ENCODE assay signal across 20 cellular contexts in the genomic region with DNA sequence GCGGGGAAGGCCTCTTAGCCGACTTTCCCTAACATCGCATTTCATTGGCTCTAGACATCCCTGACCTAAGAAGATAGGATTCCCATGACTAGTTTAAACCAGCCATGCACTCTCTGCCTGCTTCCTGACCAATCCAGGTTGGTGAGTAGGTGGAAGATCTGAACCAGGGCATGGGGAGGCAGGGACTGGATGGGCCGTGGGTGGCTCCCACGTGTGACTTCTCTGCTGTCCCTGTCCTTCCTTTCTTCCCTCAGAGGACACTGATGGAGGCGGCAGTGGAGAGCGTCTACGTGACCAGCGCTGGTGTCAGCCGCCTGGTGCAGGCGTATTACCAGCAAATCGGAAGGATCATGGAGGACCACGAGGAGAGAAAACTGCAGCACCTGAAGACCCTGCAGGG.
DNase-seq lines count a peak whose midpoint lies in the region; ATAC-seq and TF ChIP-seq lines count a peak whose summit lies in the region.
"Had no signal": no experiment of that assay in that cellular context is flagged by ENCODE, and none has a peak within 500 bp of the region (broad histone marks: within the 10 kb centered on the region; RNA-seq: fewer than 3 reads in every experiment).

No MANE protein-coding gene starts in this region.

- H3K9me3 Mint-ChIP-seq in HFFc6: no peaks in the 10 kb centered on the region
- H3K9me3 Mint-ChIP-seq: CD4-positive, CD25-positive, alpha-beta regulatory T cell; CD8-positive, alpha-beta memory T cell had no signal

- H3K27ac Mint-ChIP-seq in HFFc6: peak overlapping the region; percentile 62
- H3K27ac Mint-ChIP-seq: CD4-positive, CD25-positive, alpha-beta regulatory T cell; CD8-positive, alpha-beta memory T cell had no signal

- TF ChIP-seq CTCF in HFFc6 (IDR thresholded peaks at IDR 0.05): no peak

- peaks cover 8% of the 10 kb centered on the region; the same call in 1 of the 2 replicates for H3K36me3 Mint-ChIP-seq in HFFc6 (ENCODE audit: low read depth)
- H3K36me3 Mint-ChIP-seq: CD4-positive, CD25-positive, alpha-beta regulatory T cell; CD8-positive, alpha-beta memory T cell had no signal

- DNase-seq in H7: peak; percentile 10
- no peak for DNase-seq in HFFc6
- peak; percentile 68 for DNase-seq in mesenteric fat pad (ENCODE audit: low spot score)
- peak; percentile 22 for DNase-seq in sciatic nerve (ENCODE audit: low spot score)
- no peak for DNase-seq in NCI-H1105 (lab: John Stamatoyannopoulos, UW)
- no peak for DNase-seq in NCI-H146 treated with DMSO at 0.1 percent for 48 hours (lab: John Stamatoyannopoulos, UW; ENCODE audit: unreplicated experiment)
- DNase-seq in HUDEP-2 (lab: John Stamatoyannopoulos, UW; ENCODE audit: unreplicated experiment in 76 of 76): no peak
- no peak for DNase-seq in amniotic stem cell (lab: John Stamatoyannopoulos, UW)
- DNase-seq: ACHN; BE2C; C1 segment of cervical spinal cord; CD4-positive, CD25-positive, alpha-beta regulatory T cell; CD8-positive, alpha-beta memory T cell; COR-L47; DMS 273 treated with DMSO at 0.1 percent for 48 hours; DMS53; DND-41; EL had no signal

- no peak for ATAC-seq in sciatic nerve
- ATAC-seq: GM12878, HCT116 had no signal

- no peak overlapping the region for H3K4me3 ChIP-seq in H7 (ENCODE audit: insufficient read depth, low read depth, low read length)
- H3K4me3 ChIP-seq: GM12878 had no signal

- intact Hi-C loops in sciatic nerve (cut with DNase I): no loop called here

- no peak overlapping the region for H3K4me3 Mint-ChIP-seq in HFFc6
- H3K4me3 Mint-ChIP-seq: CD4-positive, CD25-positive, alpha-beta regulatory T cell; CD8-positive, alpha-beta memory T cell had no signal

- no peaks in the 10 kb centered on the region; the same call in 1 of the 2 replicates for H3K36me3 ChIP-seq in H7 (replicated peaks; ENCODE audit: control insufficient read depth, insufficient read depth, low read length)
- H3K36me3 ChIP-seq: BE2C had no signal

- no peaks in the 10 kb centered on the region for H3K27me3 ChIP-seq in H7 (ENCODE audit: control insufficient read depth, insufficient read depth, low read length)
- H3K27me3 ChIP-seq: BE2C had no signal

- H3K27me3 Mint-ChIP-seq in HFFc6 (ENCODE audit: insufficient read depth): peaks cover 4% of the 10 kb centered on the region

- H3K4me1 Mint-ChIP-seq in HFFc6 (ENCODE audit: low read depth): no peaks in the 10 kb centered on the region; the same call in 1 of the 2 replicates
- H3K4me1 Mint-ChIP-seq: CD4-positive, CD25-positive, alpha-beta regulatory T cell; CD8-positive, alpha-beta memory T cell had no signal

Comparison
In these comparisons a context has a peak if more than half of its experiments do, and no peak if none do; other contexts are left out.
1. DNase-seq: peak in H7 (single experiment), mesenteric fat pad (single experiment) and sciatic nerve (single experiment); none in HFFc6 (single experiment), NCI-H1105 (single experiment), NCI-H146 treated with DMSO at 0.1 percent for 48 hours (single experiment), HUDEP-2 (0 of 76) and amniotic stem cell (single experiment).